Comparison of ENCODE assay signal across 13 cellular contexts in the genomic region with DNA sequence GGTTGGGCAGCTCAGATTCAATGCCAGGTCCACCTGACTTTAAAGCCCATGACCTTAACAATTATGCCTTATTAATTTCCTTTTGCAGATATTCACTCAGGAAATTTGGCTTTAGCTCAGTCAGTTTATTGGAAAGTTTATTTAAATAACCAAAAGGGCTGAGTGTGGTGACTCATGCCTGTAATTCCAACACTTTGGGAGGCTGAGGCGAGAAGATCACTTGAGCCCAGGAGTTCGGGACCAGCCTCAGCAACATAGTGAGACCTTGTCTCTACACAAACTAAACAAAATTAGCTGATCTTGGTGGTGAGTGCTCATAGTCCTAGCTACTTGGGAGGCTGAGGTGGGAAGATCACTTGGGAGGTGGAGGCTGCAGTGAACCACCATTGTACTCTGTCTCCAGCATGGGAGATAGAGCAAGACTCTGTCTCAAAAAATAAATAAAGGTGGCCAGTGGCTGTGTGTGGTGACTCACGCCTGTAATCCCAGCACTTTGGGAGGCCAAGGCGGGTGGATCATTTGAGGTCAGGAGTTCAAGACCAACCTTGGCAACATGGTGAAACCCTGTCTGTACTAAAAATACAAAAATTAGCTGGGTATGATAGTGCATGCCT. TPM values are rescaled to one million over a fixed set of nuclear protein-coding genes. Genes with fewer than 3 reads are reported as not detected.
DNase-seq lines count a peak whose midpoint lies in the region; ATAC-seq and TF ChIP-seq lines count a peak whose summit lies in the region.
"Had no signal": no experiment of that assay in that cellular context is flagged by ENCODE, and none has a peak within 500 bp of the region (broad histone marks: within the 10 kb centered on the region; RNA-seq: fewer than 3 reads in every experiment).

No MANE protein-coding gene starts in this region.

- H3K36me3 ChIP-seq in naive thymus-derived CD4-positive, alpha-beta T cell (ENCODE audit: control insufficient read depth in 2 of 3, insufficient read depth in 3 of 3, low read length in 3 of 3) = peaks cover 23 to 26% (median 26%) of the 10 kb centered on the region in 3 experiments
- H3K36me3 ChIP-seq: upper lobe of left lung had no signal

- H3K27ac Mint-ChIP-seq in activated T-cell treated with anti-CD3 and anti-CD28 coated beads, Interleukin-2, amount 50 U/mL, for 24 hours = peak overlapping the region; percentile 99
- peak overlapping the region; percentile 83 for H3K27ac Mint-ChIP-seq in activated T-helper 17 cell treated with anti-CD3 and anti-CD28 coated beads, Interleukin-2, amount 50 U/mL, for 72 hours
- H3K27ac Mint-ChIP-seq in naive thymus-derived CD4-positive, alpha-beta T cell = peak overlapping the region; percentile 81 to 98 (median 94)

- no peaks in the 10 kb centered on the region for H3K9me3 ChIP-seq in naive thymus-derived CD4-positive, alpha-beta T cell (ENCODE audit: control insufficient read depth in 2 of 3, low read length in 3 of 3)
- H3K9me3 ChIP-seq: upper lobe of left lung had no signal

- no peaks in the 10 kb centered on the region for H3K27me3 ChIP-seq in naive thymus-derived CD4-positive, alpha-beta T cell (ENCODE audit: control insufficient read depth in 2 of 2, insufficient read depth in 2 of 2, low read length in 2 of 2)
- H3K27me3 ChIP-seq: upper lobe of left lung had no signal

- no peak for DNase-seq in activated T-cell treated with anti-CD3 and anti-CD28 coated beads, Interleukin-2, amount 50 U/mL, for 24 hours
- DNase-seq in activated T-cell treated with anti-CD3 and anti-CD28 coated beads for 4 hours = no peak
- peak; percentile 18 for DNase-seq in LNCaP clone FGC (ENCODE audit: low read depth)
- DNase-seq in naive thymus-derived CD4-positive, alpha-beta T cell = no peak
- DNase-seq in HPDE6-E6E7 (ENCODE audit: extremely low spot score) = no peak
- no peak for DNase-seq in NCI-H748 (lab: John Stamatoyannopoulos, UW; ENCODE audit: unreplicated experiment)
- DNase-seq in NCI-H187 treated with DMSO at 0.1 percent for 48 hours (lab: John Stamatoyannopoulos, UW) = no peak
- DNase-seq: NCI-H524 treated with DMSO at 0.1 percent for 48 hours, upper lobe of left lung had no signal

- POLR2A ChIA-PET in naive thymus-derived CD4-positive, alpha-beta T cell (lab: Charles Lee) = interaction anchor here (0.7 to 7.2 kb wide), 16 partner anchors 9 to 108 kb away, joined by 3 to 62 read pairs (median 5); no protein-coding TSS in a partner anchor

- no peak overlapping the region for H3K4me3 ChIP-seq in LNCaP clone FGC (ENCODE audit: low read depth, low read length)
- H3K4me3 ChIP-seq in naive thymus-derived CD4-positive, alpha-beta T cell (ENCODE audit: low read length) = no peak overlapping the region
- H3K4me3 ChIP-seq: upper lobe of left lung had no signal

- ATAC-seq in activated T-helper 17 cell treated with anti-CD3 and anti-CD28 coated beads, Interleukin-2, amount 50 U/mL, for 72 hours (replicated peaks) = no peak
- no peak for ATAC-seq in naive thymus-derived CD4-positive, alpha-beta T cell

- TF ChIP-seq CTCF in LNCaP clone FGC (IDR thresholded peaks at IDR 0.05; ENCODE audit: control insufficient read depth, extremely low read depth, insufficient read depth) = no peak

- H3K4me1 ChIP-seq in naive thymus-derived CD4-positive, alpha-beta T cell (ENCODE audit: control insufficient read depth in 2 of 2, insufficient read depth in 2 of 2, low read length in 2 of 2) = peaks cover 88 to 90% of the 10 kb centered on the region in 2 donors

- no peaks in the 10 kb centered on the region for H3K9me3 Mint-ChIP-seq in activated T-cell treated with anti-CD3 and anti-CD28 coated beads, Interleukin-2, amount 50 U/mL, for 24 hours
- H3K9me3 Mint-ChIP-seq in activated T-helper 17 cell treated with anti-CD3 and anti-CD28 coated beads, Interleukin-2, amount 50 U/mL, for 72 hours = no peaks in the 10 kb centered on the region
- no peaks in the 10 kb centered on the region for H3K9me3 Mint-ChIP-seq in naive thymus-derived CD4-positive, alpha-beta T cell

- CTCF ChIA-PET in naive thymus-derived CD4-positive, alpha-beta T cell (lab: Charles Lee) = interaction anchor here (0.6 to 1.5 kb wide), 6 partner anchors 9 to 1061 kb away, joined by 3 to 5 read pairs (median 4); no protein-coding TSS in a partner anchor

- H3K4me3 Mint-ChIP-seq in activated T-cell treated with anti-CD3 and anti-CD28 coated beads, Interleukin-2, amount 50 U/mL, for 24 hours = peak overlapping the region; percentile 85
- peak overlapping the region; percentile 80 for H3K4me3 Mint-ChIP-seq in activated T-helper 17 cell treated with anti-CD3 and anti-CD28 coated beads, Interleukin-2, amount 50 U/mL, for 72 hours
- peak overlapping the region; percentile 49 to 87 (median 76) for H3K4me3 Mint-ChIP-seq in naive thymus-derived CD4-positive, alpha-beta T cell

- H3K27me3 Mint-ChIP-seq in activated T-cell treated with anti-CD3 and anti-CD28 coated beads, Interleukin-2, amount 50 U/mL, for 24 hours = no peaks in the 10 kb centered on the region
- H3K27me3 Mint-ChIP-seq in activated T-helper 17 cell treated with anti-CD3 and anti-CD28 coated beads, Interleukin-2, amount 50 U/mL, for 72 hours = no peaks in the 10 kb centered on the region
- no peaks in the 10 kb centered on the region for H3K27me3 Mint-ChIP-seq in naive thymus-derived CD4-positive, alpha-beta T cell

- peak overlapping the region; percentile 79 for H3K27ac ChIP-seq in naive thymus-derived CD4-positive, alpha-beta T cell (ENCODE audit: low read depth, low read length)

- H3K4me1 Mint-ChIP-seq in activated T-cell treated with anti-CD3 and anti-CD28 coated beads, Interleukin-2, amount 50 U/mL, for 24 hours (ENCODE audit: low read depth) = peaks cover 94% of the 10 kb centered on the region
- peaks cover 42% of the 10 kb centered on the region for H3K4me1 Mint-ChIP-seq in activated T-helper 17 cell treated with anti-CD3 and anti-CD28 coated beads, Interleukin-2, amount 50 U/mL, for 72 hours
- peaks cover 52 to 97% (median 92%) of the 10 kb centered on the region in 7 donors for H3K4me1 Mint-ChIP-seq in naive thymus-derived CD4-positive, alpha-beta T cell

- H3K36me3 Mint-ChIP-seq in activated T-cell treated with anti-CD3 and anti-CD28 coated beads, Interleukin-2, amount 50 U/mL, for 24 hours (ENCODE audit: low read depth) = peaks cover 90% of the 10 kb centered on the region
- peaks cover 95% of the 10 kb centered on the region for H3K36me3 Mint-ChIP-seq in activated T-helper 17 cell treated with anti-CD3 and anti-CD28 coated beads, Interleukin-2, amount 50 U/mL, for 72 hours (ENCODE audit: low read depth)
- H3K36me3 Mint-ChIP-seq in naive thymus-derived CD4-positive, alpha-beta T cell = peaks cover 20 to 59% (median 52%) of the 10 kb centered on the region in 5 donors

- intact Hi-C loops in naive thymus-derived CD4-positive, alpha-beta T cell (cut with micrococcal nuclease) = loop anchor here in 1 of 2 donors (5.0 kb wide), 1 partner anchor 88 kb away; no protein-coding TSS in a partner anchor

RNA-seq across cellular contexts. Expression of gene RHOH, which starts 43.3 kb away (rescaled TPM):
- 100 to 1,000 TPM; 107 to 117 TPM for total RNA-seq in activated T-helper 17 cell treated with anti-CD3 and anti-CD28 coated beads, Interleukin-2, amount 50 U/mL, for 72 hours
- 100 to 1,000 TPM; 160 to 370 (median 250) TPM for total RNA-seq in naive thymus-derived CD4-positive, alpha-beta T cell
- 100 to 1,000 TPM; 393 to 479 TPM for polyA plus RNA-seq in naive thymus-derived CD4-positive, alpha-beta T cell
- total RNA-seq: kidney epithelial cell, pulmonary artery endothelial cell had no signal
- polyA plus RNA-seq: AG04450 had no signal
